15 cellular contexts compared by ENCODE assay signal in the genomic region with DNA sequence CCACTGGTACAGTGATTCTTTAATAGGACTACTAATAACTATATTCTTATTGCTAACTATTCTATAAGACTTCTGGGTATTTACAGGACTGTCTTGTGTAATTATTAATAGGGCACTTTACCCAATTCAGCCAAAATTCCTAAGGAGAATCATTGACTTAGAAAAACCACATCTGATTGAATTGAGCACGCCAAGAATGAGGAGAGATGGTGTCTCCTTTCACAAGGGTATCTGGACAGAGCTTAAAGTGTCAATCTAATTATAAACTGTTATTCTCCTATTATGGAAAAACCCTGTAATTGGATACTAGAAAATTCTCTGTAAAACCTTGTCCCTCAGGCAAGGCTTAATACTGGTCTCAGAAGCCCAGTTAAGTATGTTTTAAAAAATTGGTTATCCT.
"Had no signal": no experiment of that assay in that cellular context is flagged by ENCODE, and none has a peak within 500 bp of the region (broad histone marks: within the 10 kb centered on the region; RNA-seq: fewer than 3 reads in every experiment).

No MANE protein-coding gene starts in this region.

- ATAC-seq: effector memory CD8-positive, alpha-beta T cell; stimulated activated naive CD8-positive, alpha-beta T cell treated with anti-CD3 and anti-CD28 coated beads, Interleukin-15, amount 100 ng/mL, for 72 hours; T-cell had no signal

- DNase-seq: activated CD4-positive, CD25-positive, alpha-beta regulatory T cell treated with anti-CD3 and anti-CD28 coated beads, Interleukin-2, amount 50 U/mL, for 72 hours; activated naive CD4-positive, alpha-beta T cell treated with Interleukin-2 at 50 U/mL for 16 hours; activated T-cell treated with anti-CD3 and anti-CD28 coated beads for 4 hours; anterior cingulate cortex; dermis blood vessel endothelial cell; effector memory CD8-positive, alpha-beta T cell; islet precursor cell; ovary; sigmoid colon; stimulated activated CD4-positive, alpha-beta T cell treated with anti-CD3 and anti-CD28 coated beads, Interleukin-1b, Interleukin-23, amount 100 ng/mL, for 48 hours; stimulated activated naive CD8-positive, alpha-beta T cell treated with anti-CD3 and anti-CD28 coated beads, Interleukin-15, amount 100 ng/mL, for 72 hours; T-cell; T-helper 9 cell had no signal

- H3K36me3 ChIP-seq: ovary, sigmoid colon had no signal

- H3K27me3 ChIP-seq: hepatocyte, ovary, sigmoid colon had no signal

- H3K4me3 ChIP-seq: hepatocyte, ovary, sigmoid colon had no signal

- H3K27ac ChIP-seq: epithelial cell of prostate, hepatocyte, ovary, sigmoid colon had no signal

- H3K4me1 ChIP-seq: sigmoid colon had no signal

- H3K9me3 ChIP-seq: ovary, sigmoid colon had no signal
